In the genomic region with DNA sequence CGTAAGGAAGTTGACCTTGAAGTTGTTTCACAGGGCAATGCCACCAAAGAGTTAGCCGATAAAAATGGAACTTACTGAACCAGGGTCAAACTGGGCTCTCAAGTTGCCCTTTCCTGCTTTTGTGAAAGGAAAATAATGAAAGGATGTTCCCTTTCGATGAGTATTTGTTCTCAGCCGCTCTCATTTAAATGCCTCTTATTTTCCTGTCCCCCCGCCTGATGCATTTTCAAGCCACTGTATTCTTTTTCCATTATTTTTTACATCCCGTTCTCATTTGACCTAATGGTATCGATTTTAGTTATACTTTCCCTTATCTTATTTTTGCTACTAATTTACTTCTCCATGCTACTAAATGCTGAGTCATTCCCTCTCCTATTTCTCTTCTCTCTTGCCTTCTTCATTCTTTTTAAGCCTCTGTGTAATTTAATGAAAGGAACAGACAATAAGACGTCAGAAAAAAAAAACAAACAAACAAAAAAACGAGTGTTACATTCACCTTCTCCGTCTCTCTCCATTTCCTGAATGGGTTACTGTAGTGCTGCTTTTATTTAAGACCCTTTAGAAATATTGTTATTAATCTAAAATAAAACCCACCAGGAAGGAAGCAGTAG, we compare ENCODE assay signal across 8 cellular contexts. TPM values are rescaled to one million over a fixed set of nuclear protein-coding genes. Genes with fewer than 3 reads are reported as not detected.
DNase-seq lines count a peak whose midpoint lies in the region; ATAC-seq, FAIRE-seq and TF ChIP-seq lines count a peak whose summit lies in the region.

No MANE protein-coding gene starts in this region.

- H3K4me1 ChIP-seq in SJCRH30 (0 out of 2 replicates have a peak, but pooled peaks cover 3% of the 10 kb centered on the region), endodermal cell (ENCODE audit: control insufficient read depth, insufficient read depth, low read length) (no peaks in the 10 kb centered on the region)

- H3K36me3 Mint-ChIP-seq in activated T-cell treated with anti-CD3 and anti-CD28 coated beads, Interleukin-2, amount 50 U/mL, for 4 hours (ENCODE audit: insufficient read depth), result peaks cover 14% of the 10 kb centered on the region
- H3K36me3 Mint-ChIP-seq in endodermal cell (ENCODE audit: low read depth), result peaks cover 8% of the 10 kb centered on the region

- peaks cover 36% of the 10 kb centered on the region for H3K4me1 Mint-ChIP-seq in activated T-cell treated with anti-CD3 and anti-CD28 coated beads, Interleukin-2, amount 50 U/mL, for 4 hours (ENCODE audit: low read depth)
- peaks cover 6% of the 10 kb centered on the region for H3K4me1 Mint-ChIP-seq in endodermal cell

- no peak for TF ChIP-seq POLR2A in H54 (IDR thresholded peaks at IDR 0.05; ENCODE audit: low read depth, low read length)

- peaks cover 14% of the 10 kb centered on the region for H3K27me3 Mint-ChIP-seq in activated T-cell treated with anti-CD3 and anti-CD28 coated beads, Interleukin-2, amount 50 U/mL, for 4 hours (ENCODE audit: low read depth)
- no peaks in the 10 kb centered on the region for H3K27me3 Mint-ChIP-seq in endodermal cell (ENCODE audit: insufficient read depth)

- peak overlapping the region; percentile 85 for H3K27ac Mint-ChIP-seq in endodermal cell

- no peaks in the 10 kb centered on the region for H3K27me3 ChIP-seq in SJCRH30
- H3K27me3 ChIP-seq in endodermal cell (ENCODE audit: control insufficient read depth, insufficient read depth, low read length, poor library complexity, severe bottlenecking), result no peaks in the 10 kb centered on the region
- H3K27me3 ChIP-seq in neural cell (ENCODE audit: insufficient read depth, low read depth, low read length), result no peaks in the 10 kb centered on the region

- peak overlapping the region; percentile 97 for H3K4me3 Mint-ChIP-seq in activated T-cell treated with anti-CD3 and anti-CD28 coated beads, Interleukin-2, amount 50 U/mL, for 4 hours
- peak overlapping the region; percentile 85 for H3K4me3 Mint-ChIP-seq in endodermal cell

- H3K4me2 ChIP-seq in neural cell (ENCODE audit: low read length), result peak overlapping the region; percentile 5

- peaks cover 4% of the 10 kb centered on the region for H3F3A ChIP-seq in neural cell (ENCODE audit: insufficient read depth, low read length, poor library complexity, severe bottlenecking)

- peak overlapping the region; percentile 86 for H3K4me3 ChIP-seq in SJCRH30
- peak overlapping the region; percentile 95 for H3K4me3 ChIP-seq in endodermal cell (ENCODE audit: low read length)
- peak overlapping the region; percentile 84 for H3K4me3 ChIP-seq in neural cell (ENCODE audit: low read length)

- H3K27ac ChIP-seq in SJCRH30 (peak overlapping the region; percentile 77), endodermal cell (ENCODE audit: low read depth, low read length) (peak overlapping the region; percentile 79), neural cell (ENCODE audit: low read length) (no peak overlapping the region)

- no peak for TF ChIP-seq EP300 in neural cell (conservative IDR thresholded peaks at IDR 0.05; ENCODE audit: poor library complexity, severe bottlenecking)

- peak overlapping the region; percentile 70 for H3K9ac ChIP-seq in endodermal cell (ENCODE audit: extremely low read depth, low read length, poor library complexity, severe bottlenecking)
- H3K9ac ChIP-seq in neural cell (ENCODE audit: low read length), result no peak overlapping the region

- no peak for TF ChIP-seq RAD21 in neural cell (conservative IDR thresholded peaks at IDR 0.05)

- FAIRE-seq in H54 (lab: Jason Lieb, UNC), result no peak

- no peaks in the 10 kb centered on the region for H4K20me1 ChIP-seq in neural cell (ENCODE audit: insufficient read depth)

- peaks cover 18% of the 10 kb centered on the region for H3K79me2 ChIP-seq in neural cell (replicated peaks; ENCODE audit: insufficient read depth, low read length)

- no peak for DNase-seq in activated T-cell treated with anti-CD3 and anti-CD28 coated beads, Interleukin-2, amount 50 U/mL, for 4 hours
- DNase-seq in activated T-cell treated with anti-CD3 and anti-CD28 coated beads for 4 hours (no peak), SJCRH30 (peak in 1 of 2 experiments; percentile 26), endodermal cell (no peak), NCI-H187 treated with DMSO at 0.1 percent for 48 hours (lab: John Stamatoyannopoulos, UW) (no peak), H54 (ENCODE audit: insufficient read length, low spot score) (no peak), cortex of kidney (lab: John Stamatoyannopoulos, UW) (no peak)

- H3K9me3 Mint-ChIP-seq in activated T-cell treated with anti-CD3 and anti-CD28 coated beads, Interleukin-2, amount 50 U/mL, for 4 hours, result no peaks in the 10 kb centered on the region
- no peaks in the 10 kb centered on the region for H3K9me3 Mint-ChIP-seq in endodermal cell

- no peaks in the 10 kb centered on the region for H3K9me2 ChIP-seq in neural cell (ENCODE audit: insufficient read depth, low read length)

- H3K9me3 ChIP-seq in SJCRH30 (replicated peaks) (no peaks in the 10 kb centered on the region), endodermal cell (ENCODE audit: control insufficient read depth, low read length) (no peaks in the 10 kb centered on the region), neural cell (ENCODE audit: low read length) (no peaks in the 10 kb centered on the region)

- TF ChIP-seq CTCF in endodermal cell (conservative IDR thresholded peaks at IDR 0.05) (no peak), neural cell (IDR thresholded peaks at IDR 0.05; ENCODE audit: poor library complexity, severe bottlenecking) (no peak)

- peaks cover 19% of the 10 kb centered on the region for H3K36me3 ChIP-seq in SJCRH30
- peaks cover 29% of the 10 kb centered on the region for H3K36me3 ChIP-seq in endodermal cell (ENCODE audit: control insufficient read depth, insufficient read depth, low read length)
- no peaks in the 10 kb centered on the region for H3K36me3 ChIP-seq in neural cell (ENCODE audit: insufficient read depth, low read length)

- no peak overlapping the region for H2AFZ ChIP-seq in neural cell (ENCODE audit: low read depth, low read length)

- WGBS in endodermal cell (ENCODE audit: insufficient coverage in 1 of 2, insufficient read length in 1 of 2), 2 experiments, result 5 to 6% methylated on average over 6 to 8 of the region's 10 CpGs

- ATAC-seq in activated T-cell treated with anti-CD3 and anti-CD28 coated beads, Interleukin-2, amount 50 U/mL, for 4 hours, result no peak

TF ChIP-seq in neural cell, 6 proteins besides CTCF, POLR2A, EP300 and RAD21:
- TF ChIP-seq POLR2AphosphoS5 (IDR thresholded peaks at IDR 0.05) (no peak), EZH2 (IDR thresholded peaks at IDR 0.05; ENCODE audit: borderline replicate concordance, insufficient read depth, low read length, poor library complexity, severe bottlenecking) (no peak), MXI1 (conservative IDR thresholded peaks at IDR 0.05; ENCODE audit: poor library complexity, severe bottlenecking) (no peak), TAF1 (IDR thresholded peaks at IDR 0.05; ENCODE audit: low read depth) (no peak)
- TF ChIP-seq, protein P1, sequence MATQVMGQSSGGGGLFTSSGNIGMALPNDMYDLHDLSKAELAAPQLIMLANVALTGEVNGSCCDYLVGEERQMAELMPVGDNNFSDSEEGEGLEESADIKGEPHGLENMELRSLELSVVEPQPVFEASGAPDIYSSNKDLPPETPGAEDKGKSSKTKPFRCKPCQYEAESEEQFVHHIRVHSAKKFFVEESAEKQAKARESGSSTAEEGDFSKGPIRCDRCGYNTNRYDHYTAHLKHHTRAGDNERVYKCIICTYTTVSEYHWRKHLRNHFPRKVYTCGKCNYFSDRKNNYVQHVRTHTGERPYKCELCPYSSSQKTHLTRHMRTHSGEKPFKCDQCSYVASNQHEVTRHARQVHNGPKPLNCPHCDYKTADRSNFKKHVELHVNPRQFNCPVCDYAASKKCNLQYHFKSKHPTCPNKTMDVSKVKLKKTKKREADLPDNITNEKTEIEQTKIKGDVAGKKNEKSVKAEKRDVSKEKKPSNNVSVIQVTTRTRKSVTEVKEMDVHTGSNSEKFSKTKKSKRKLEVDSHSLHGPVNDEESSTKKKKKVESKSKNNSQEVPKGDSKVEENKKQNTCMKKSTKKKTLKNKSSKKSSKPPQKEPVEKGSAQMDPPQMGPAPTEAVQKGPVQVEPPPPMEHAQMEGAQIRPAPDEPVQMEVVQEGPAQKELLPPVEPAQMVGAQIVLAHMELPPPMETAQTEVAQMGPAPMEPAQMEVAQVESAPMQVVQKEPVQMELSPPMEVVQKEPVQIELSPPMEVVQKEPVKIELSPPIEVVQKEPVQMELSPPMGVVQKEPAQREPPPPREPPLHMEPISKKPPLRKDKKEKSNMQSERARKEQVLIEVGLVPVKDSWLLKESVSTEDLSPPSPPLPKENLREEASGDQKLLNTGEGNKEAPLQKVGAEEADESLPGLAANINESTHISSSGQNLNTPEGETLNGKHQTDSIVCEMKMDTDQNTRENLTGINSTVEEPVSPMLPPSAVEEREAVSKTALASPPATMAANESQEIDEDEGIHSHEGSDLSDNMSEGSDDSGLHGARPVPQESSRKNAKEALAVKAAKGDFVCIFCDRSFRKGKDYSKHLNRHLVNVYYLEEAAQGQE (IDR thresholded peaks at IDR 0.05; ENCODE audit: borderline replicate concordance), result no peak

RNA-seq across cellular contexts. Expression of a gene that starts 0.7 kb away (rescaled TPM):
- total RNA-seq in activated T-cell treated with anti-CD3 and anti-CD28 coated beads, Interleukin-2, amount 50 U/mL, for 4 hours, result 100 to 1,000 TPM; 110 to 130 (median 115) TPM
- 49.4 and 69.7 TPM in 2 replicates for total RNA-seq in SJCRH30 (2014; rRNA removed; shearing (Covaris generic))
- total RNA-seq in endodermal cell, result 10 to 100 TPM; 48.0 to 51.9 TPM
- 69.9 TPM for polyA plus RNA-seq in endodermal cell (2013, experiment 1 of 2)
- polyA plus RNA-seq in endodermal cell (2013, experiment 2 of 2), result 70.5 TPM
- polyA plus RNA-seq in neural cell, result 48.4 and 55.9 TPM in 2 replicates
- 31.8 and 36.8 TPM in 2 replicates for polyA minus RNA-seq in neural cell

RNA-seq across cellular contexts. Expression of a gene that starts 26.2 kb away (rescaled TPM):
- under 1 TPM; 0.11 to 0.20 (median 0.18) TPM for total RNA-seq in activated T-cell treated with anti-CD3 and anti-CD28 coated beads, Interleukin-2, amount 50 U/mL, for 4 hours
- total RNA-seq in SJCRH30 (2014; rRNA removed; shearing (Covaris generic)), result 0.30 TPM in 1 of 2 replicates, not detected in the other
- 1 to 10 TPM in 1 of 2 donors, under 1 TPM in 1; 0.77 to 1.4 TPM for total RNA-seq in endodermal cell
- polyA plus RNA-seq in endodermal cell (2013, experiment 1 of 2), result 1.1 TPM
- 0.95 TPM for polyA plus RNA-seq in endodermal cell (2013, experiment 2 of 2)
- polyA plus RNA-seq in neural cell, result 7.6 and 8.8 TPM in 2 replicates
- polyA minus RNA-seq in neural cell, result 16.3 and 18.9 TPM in 2 replicates
